ENCODE assay signal across 2 cellular contexts in the genomic region with DNA sequence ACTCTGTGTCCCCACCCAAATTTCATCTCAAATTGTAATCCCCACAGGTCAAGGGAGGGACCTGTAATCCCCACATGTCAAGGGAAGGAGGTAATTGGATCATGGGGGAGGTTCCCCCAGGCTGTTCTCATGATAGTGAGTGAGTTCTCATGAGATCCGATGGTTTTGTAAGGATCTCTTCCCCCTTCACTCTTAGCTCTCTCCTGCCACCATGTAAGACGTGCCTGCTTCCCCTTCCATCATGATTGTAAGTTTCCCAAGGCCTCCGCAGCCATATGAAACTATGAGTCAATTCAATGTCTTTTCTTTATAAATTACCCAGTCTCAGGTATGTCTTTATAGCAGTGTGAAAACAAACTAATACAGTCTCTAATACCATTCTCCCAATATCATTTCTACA. TPM values are rescaled to one million over a fixed set of nuclear protein-coding genes. Genes with fewer than 3 reads are reported as not detected.
"Had no signal": no experiment of that assay in that cellular context is flagged by ENCODE, and none has a peak within 500 bp of the region (broad histone marks: within the 10 kb centered on the region; RNA-seq: fewer than 3 reads in every experiment).

No MANE protein-coding gene starts in this region.

RNA-seq across cellular contexts. Expression of a gene that starts 47.8 kb away (rescaled TPM):
- total RNA-seq: H9, HT-29 had no signal
